8 cellular contexts compared by ENCODE assay signal in genomic region chr1:227192163-227192562, GRCh38.
DNase-seq lines count a peak whose midpoint lies in the region; ATAC-seq and TF ChIP-seq lines count a peak whose summit lies in the region.

No MANE protein-coding gene starts in this region.

- no peak overlapping the region for H3K4me3 ChIP-seq in IMR-90 (ENCODE audit: insufficient read depth, low read depth, low read length)
- H3K4me3 ChIP-seq in osteoblast (ENCODE audit: insufficient read depth, low read length) = no peak overlapping the region
- H3K4me3 ChIP-seq in ovary = no peak overlapping the region

- intact Hi-C loops in IMR-90 (cut with micrococcal nuclease) = loop anchor here (2.0 to 5.0 kb wide), 2 partner anchors 65 to 125 kb away; no protein-coding TSS in a partner anchor
- intact Hi-C loops in ovary (cut with DNase I) = no loop called here

- no peak overlapping the region for H2BK120ac ChIP-seq in IMR-90 (ENCODE audit: low read depth, low read length)

- no peak for TF ChIP-seq RAD21 in IMR-90 (IDR thresholded peaks at IDR 0.05; ENCODE audit: low read length)

- no peak overlapping the region for H2BK20ac ChIP-seq in IMR-90 (ENCODE audit: low read depth, low read length)

- no peak overlapping the region for H2AFZ ChIP-seq in IMR-90 (replicated peaks; ENCODE audit: low read length, poor library complexity)
- no peak overlapping the region for H2AFZ ChIP-seq in osteoblast (ENCODE audit: low read length)

- H3K4ac ChIP-seq in IMR-90 (ENCODE audit: low read depth, low read length) = no peak overlapping the region

- H3K4me1 ChIP-seq in IMR-90 (ENCODE audit: control insufficient read depth, insufficient read depth, low read length) = no peaks in the 10 kb centered on the region
- H3K4me1 ChIP-seq in osteoblast (ENCODE audit: insufficient read depth, low read length) = peaks cover 11% of the 10 kb centered on the region
- no peaks in the 10 kb centered on the region for H3K4me1 ChIP-seq in ovary (ENCODE audit: insufficient read depth)

- no peak overlapping the region for H2BK15ac ChIP-seq in IMR-90 (ENCODE audit: low read depth, low read length)

- CTCF ChIA-PET in IMR-90 (lab: Yijun Ruan, JAX) = no interaction called here

- no peak overlapping the region for H3K9ac ChIP-seq in IMR-90 (ENCODE audit: low read depth, low read length)

- H3K9me3 ChIP-seq in IMR-90 (ENCODE audit: control insufficient read depth, insufficient read depth, low read length) (no peaks in the 10 kb centered on the region), osteoblast (ENCODE audit: low read depth, low read length) (no peaks in the 10 kb centered on the region), ovary (no peaks in the 10 kb centered on the region)

- peaks cover 4% of the 10 kb centered on the region; the same call in 1 of the 2 replicates for H4K20me1 ChIP-seq in IMR-90 (ENCODE audit: insufficient read depth, low read length)
- H4K20me1 ChIP-seq in osteoblast (ENCODE audit: insufficient read depth, low read length) = no peaks in the 10 kb centered on the region

- peaks cover 19% of the 10 kb centered on the region for H3K79me2 ChIP-seq in osteoblast (ENCODE audit: insufficient read depth, low read length)

- H3K9me1 ChIP-seq in IMR-90 (ENCODE audit: insufficient read depth, low read length) = no peaks in the 10 kb centered on the region; the same call in 1 of the 2 replicates

- H3K14ac ChIP-seq in IMR-90 (replicated peaks; ENCODE audit: low read depth, low read length) = no peak overlapping the region

- H3K18ac ChIP-seq in IMR-90 (ENCODE audit: low read depth, low read length) = no peak overlapping the region

- no peak overlapping the region for H2AK5ac ChIP-seq in IMR-90 (ENCODE audit: low read depth, low read length)

- peak; percentile 92 for DNase-seq in EL
- DNase-seq in IMR-90 = peak; percentile 98
- peak; percentile 25 for DNase-seq in cerebellar cortex (ENCODE audit: low spot score)
- DNase-seq in osteoblast (ENCODE audit: insufficient read length, low spot score, missing footprints) = peak; percentile 88
- DNase-seq in NCI-H774 (lab: John Stamatoyannopoulos, UW) = no peak
- DNase-seq in NCI-H345 treated with DMSO at 0.1 percent for 48 hours (lab: John Stamatoyannopoulos, UW; ENCODE audit: unreplicated experiment) = no peak
- DNase-seq in ovary = no peak

- ATAC-seq in GM21447 (IDR thresholded peaks at IDR 0.05; ENCODE audit: unreplicated experiment) = peak; percentile 89
- ATAC-seq in IMR-90 (ENCODE audit: low read depth) = peak; percentile 98

- TF ChIP-seq EP300 in ovary (IDR thresholded peaks at IDR 0.05) = no peak

- WGBS in IMR-90 (ENCODE audit: extremely low coverage in 2 of 2, insufficient read length in 1 of 2), 2 experiments = no CpG with 5 or more reads among the region's 2 CpGs
- 67 to 84% (median 81%) methylated on average over 2 of the region's 2 CpGs for WGBS in ovary, 3 donors

- TF ChIP-seq CTCF in IMR-90 (conservative IDR thresholded peaks at IDR 0.05; ENCODE audit: low read depth, low read length) (no peak), osteoblast (IDR thresholded peaks at IDR 0.05; ENCODE audit: extremely low read depth, low read depth, low read length) (no peak), ovary (IDR thresholded peaks at IDR 0.05) (no peak)

- POLR2A ChIA-PET in IMR-90 (lab: Charles Lee; ENCODE audit: unreplicated experiment) = no interaction called here

- H3K27me3 ChIP-seq in IMR-90 (ENCODE audit: control insufficient read depth, insufficient read depth, low read length) (no peaks in the 10 kb centered on the region), osteoblast (ENCODE audit: insufficient read depth, low read length) (no peaks in the 10 kb centered on the region), ovary (no peaks in the 10 kb centered on the region)

- dilution Hi-C loops in IMR-90 (cut with HindIII; ENCODE audit: low sequenced_read_pairs, unreplicated experiment) = no loop called here

- H4K5ac ChIP-seq in IMR-90 (ENCODE audit: low read depth, low read length) = no peak overlapping the region

- H4K8ac ChIP-seq in IMR-90 (ENCODE audit: low read depth in 2 of 2, low read length in 2 of 2) = no peak overlapping the region

- no peak overlapping the region for H3K27ac ChIP-seq in IMR-90 (ENCODE audit: insufficient read depth, low read length)
- peak overlapping the region; percentile 59 for H3K27ac ChIP-seq in osteoblast (ENCODE audit: low read depth, low read length)
- H3K27ac ChIP-seq in ovary = no peak overlapping the region

- BruUV-seq in IMR-90 (replicated peaks; lab: Mats Ljungman, UMichigan) = no TSS peak

- H3K56ac ChIP-seq in IMR-90 (ENCODE audit: extremely low read depth, insufficient read depth, low read length) = no peak overlapping the region

- H3K79me1 ChIP-seq in IMR-90 (ENCODE audit: low read depth in 1 of 2, low read length in 2 of 2) = peaks cover 13 to 15% of the 10 kb centered on the region in 2 experiments

- in situ Hi-C loops in IMR-90 (cut with MboI; ENCODE audit: low sequenced_read_pairs) = no loop called here

- TF ChIP-seq POLR2A in IMR-90 (IDR thresholded peaks at IDR 0.05; ENCODE audit: low read depth, low read length) (no peak), ovary (IDR thresholded peaks at IDR 0.05) (no peak)

- H2AK9ac ChIP-seq in IMR-90 (replicated peaks; ENCODE audit: low read depth, low read length, poor library complexity) = no peak overlapping the region

- H3K23ac ChIP-seq in IMR-90 (ENCODE audit: low read depth, low read length) = no peak overlapping the region

- H3K4me2 ChIP-seq in IMR-90 (ENCODE audit: low read depth, low read length) (peak overlapping the region; percentile 57; the same call in 1 of the 2 replicates), osteoblast (ENCODE audit: insufficient read depth, low read length) (peak overlapping the region; percentile 57)

- peak overlapping the region; percentile 54 for H2BK5ac ChIP-seq in IMR-90 (ENCODE audit: low read depth, low read length, poor library complexity, severe bottlenecking)

- no peak overlapping the region for H4K91ac ChIP-seq in IMR-90 (ENCODE audit: insufficient read depth, low read depth, low read length)

- H3K36me3 ChIP-seq in IMR-90 (ENCODE audit: control insufficient read depth, insufficient read depth, low read length) (peaks cover 2% of the 10 kb centered on the region; the same call in 1 of the 2 replicates), osteoblast (ENCODE audit: insufficient read depth, low read length) (no peaks in the 10 kb centered on the region), ovary (no peaks in the 10 kb centered on the region)

TF ChIP-seq in IMR-90, 13 proteins besides CTCF, POLR2A, EP300 and RAD21:
- TF ChIP-seq MXI1 (IDR thresholded peaks at IDR 0.05; ENCODE audit: borderline replicate concordance, low read depth, low read length) (no peak), RFX5 (IDR thresholded peaks at IDR 0.05; ENCODE audit: low read depth, low read length) (no peak), BHLHE40 (IDR thresholded peaks at IDR 0.05; ENCODE audit: low read depth, low read length) (peak; percentile 35; the same call in 1 of the 2 replicates), NFE2L2 (IDR thresholded peaks at IDR 0.05; ENCODE audit: low read depth, low read length) (peak; percentile 79), CHD1 (IDR thresholded peaks at IDR 0.05; ENCODE audit: low read depth, low read length) (no peak), RCOR1 (IDR thresholded peaks at IDR 0.05; ENCODE audit: insufficient replicate concordance, low read length) (peak; percentile 62), CEBPB (IDR thresholded peaks at IDR 0.05; ENCODE audit: low read depth, low read length) (peak; percentile 22; the same call in 1 of the 2 replicates), ELK1 (IDR thresholded peaks at IDR 0.05; ENCODE audit: borderline replicate concordance, low read depth, low read length) (no peak), FOS (IDR thresholded peaks at IDR 0.05; ENCODE audit: low read depth, low read length) (peak; percentile 51; the same call in 1 of the 2 replicates), MAZ (IDR thresholded peaks at IDR 0.05; ENCODE audit: borderline replicate concordance, low read depth, low read length) (no peak), MAFK (IDR thresholded peaks at IDR 0.05; ENCODE audit: low read depth, low read length) (peak; percentile 98), SMC3 (IDR thresholded peaks at IDR 0.05; ENCODE audit: low read depth, low read length) (no peak), USF2 (IDR thresholded peaks at IDR 0.05; ENCODE audit: low read depth, low read length) (no peak)

Comparison
In these comparisons a context has a peak if more than half of its experiments do, and no peak if none do; other contexts are left out.
1. DNase-seq: peak in EL (single experiment), IMR-90 (single experiment), cerebellar cortex (single experiment) and osteoblast (single experiment); none in NCI-H774 (single experiment), NCI-H345 treated with DMSO at 0.1 percent for 48 hours (single experiment) and ovary (0 of 5).